In genomic region chr6:4367643-4368042, GRCh38 we compare ENCODE assay signal across 23 cellular contexts.
"Had no signal": no experiment of that assay in that cellular context is flagged by ENCODE, and none has a peak within 500 bp of the region (broad histone marks: within the 10 kb centered on the region; RNA-seq: fewer than 3 reads in every experiment).

No MANE protein-coding gene starts in this region.

- ATAC-seq: foreskin keratinocyte, gastroesophageal sphincter, heart left ventricle, left cardiac atrium, left lung, left ventricle myocardium superior, lower lobe of right lung, mucosa of descending colon had no signal

- H3K27ac Mint-ChIP-seq: dendritic cell treated with granulocyte-macrophage colony-stimulating factor and Interleukin-4, amounts not matched to agents 40 ng/mL and 50 ng/mL, for 4 days; immature natural killer cell; mesothelial cell of epicardium; naive B cell had no signal

- H3K4me1 Mint-ChIP-seq: naive B cell had no signal

- H3K79me2 ChIP-seq: hepatocyte had no signal

- H3K4me1 ChIP-seq: gastroesophageal sphincter, left lung, lower lobe of right lung had no signal

- H3K4me2 ChIP-seq: hepatocyte had no signal

- H3K27ac ChIP-seq: colonic mucosa, esophagus muscularis mucosa, foreskin keratinocyte, gastroesophageal sphincter, heart left ventricle, hepatocyte, left lung, lower lobe of right lung had no signal

- H3K36me3 ChIP-seq: colonic mucosa, esophagus muscularis mucosa, gastroesophageal sphincter, heart left ventricle, left lung, lower lobe of right lung had no signal

- DNase-seq: colonic mucosa; cortex of kidney; effector CD4-positive, alpha-beta T cell; effector memory CD4-positive, alpha-beta T cell; foreskin keratinocyte; hypothalamus; immature natural killer cell; left cardiac atrium; left lung; left ventricle myocardium superior; lower lobe of right lung; mesenchymal stem cell; mucosa of descending colon; naive B cell had no signal

- H3K9me3 Mint-ChIP-seq: dendritic cell treated with granulocyte-macrophage colony-stimulating factor and Interleukin-4, amounts not matched to agents 40 ng/mL and 50 ng/mL, for 4 days; immature natural killer cell; mesothelial cell of epicardium had no signal

- H2AFZ ChIP-seq: hepatocyte had no signal

- H3K9me3 ChIP-seq: colonic mucosa, esophagus muscularis mucosa, gastroesophageal sphincter, heart left ventricle, left lung, lower lobe of right lung, mucosa of descending colon had no signal

- FAIRE-seq: endothelial cell of umbilical vein, frontal cortex, keratinocyte had no signal

- H3K27me3 ChIP-seq: colonic mucosa, esophagus muscularis mucosa, foreskin keratinocyte, gastroesophageal sphincter, heart left ventricle, hepatocyte, left lung had no signal

- H3K4me3 ChIP-seq: colonic mucosa, esophagus muscularis mucosa, gastroesophageal sphincter, heart left ventricle, hepatocyte, left lung, lower lobe of right lung, mucosa of descending colon had no signal

- H3K36me3 Mint-ChIP-seq: immature natural killer cell, mesothelial cell of epicardium, naive B cell had no signal

- H3K4me3 Mint-ChIP-seq: dendritic cell treated with granulocyte-macrophage colony-stimulating factor and Interleukin-4, amounts not matched to agents 40 ng/mL and 50 ng/mL, for 4 days; immature natural killer cell; mesothelial cell of epicardium; naive B cell had no signal
